ENCODE assay signal across 8 cellular contexts in genomic region chr2:191869178-191869577, GRCh38. TPM values are rescaled to one million over a fixed set of nuclear protein-coding genes. Genes with fewer than 3 reads are reported as not detected.
DNase-seq lines count a peak whose midpoint lies in the region; ATAC-seq and TF ChIP-seq lines count a peak whose summit lies in the region.

No MANE protein-coding gene starts in this region.

- H3K4me3 Mint-ChIP-seq in natural killer cell (no peak overlapping the region), T-cell (no peak overlapping the region)

- POLR2A ChIA-PET in A673 (lab: Charles Lee; ENCODE audit: low non-redundant PET): interaction anchor here (0.6 kb wide), 1 partner anchor 81 kb away, joined by 5 read pairs; no protein-coding TSS in a partner anchor
- POLR2A ChIA-PET in T-cell (lab: Charles Lee): no interaction called here

- no peak overlapping the region for H3K4me3 ChIP-seq in A673 (ENCODE audit: low read depth, low read length, poor library complexity, severe bottlenecking)
- no peak overlapping the region for H3K4me3 ChIP-seq in foreskin fibroblast (ENCODE audit: low read depth in 1 of 2, low read length in 2 of 2)

- DNase-seq in A673 (ENCODE audit: low spot score) (peak; percentile 66), NCI-H748 (lab: John Stamatoyannopoulos, UW; ENCODE audit: unreplicated experiment) (peak; percentile 98), foreskin fibroblast (peak; percentile 29 to 65), natural killer cell (no peak), KG1 (lab: John Stamatoyannopoulos, UW) (no peak), T-cell (no peak)
- DNase-seq in stimulated activated naive CD8-positive, alpha-beta T cell treated with anti-CD3 and anti-CD28 coated beads, Interleukin-15, Interleukin-2, amounts not matched to agents 100 U/mL and 50 U/mL, for 24 hours: no peak

- CTCF ChIA-PET in A673 (lab: Charles Lee) (interaction anchor here (1.1 to 4.4 kb wide), 2 partner anchors 293 to 1715 kb away, joined by 3 to 62 read pairs; no protein-coding TSS in a partner anchor), T-cell (lab: Charles Lee) (interaction anchor here in 1 of 2 donors (0.6 kb wide), 1 partner anchor 269 kb away, joined by 3 read pairs; no protein-coding TSS in a partner anchor)

- no peak overlapping the region for H3K27ac Mint-ChIP-seq in natural killer cell
- H3K27ac Mint-ChIP-seq in T-cell: no peak overlapping the region

- BruUV-seq in A673 (replicated peaks; lab: Mats Ljungman, UMichigan): no TSS peak

- no peaks in the 10 kb centered on the region for H3K9me3 ChIP-seq in A673 (ENCODE audit: low read depth, low read length, poor library complexity, severe bottlenecking)

- no peak overlapping the region for H3K27ac ChIP-seq in A673 (ENCODE audit: low read depth, low read length, poor library complexity, severe bottlenecking)

- H3K27me3 Mint-ChIP-seq in natural killer cell (ENCODE audit: low read depth in 2 of 2): peaks cover 0 to 18% of the 10 kb centered on the region in 2 donors
- peaks cover 9 to 14% of the 10 kb centered on the region in 2 donors for H3K27me3 Mint-ChIP-seq in T-cell

- H3K4me1 Mint-ChIP-seq in natural killer cell (no peaks in the 10 kb centered on the region), T-cell (no peaks in the 10 kb centered on the region)

- TF ChIP-seq CTCF in A673 (conservative IDR thresholded peaks at IDR 0.05; ENCODE audit: low read depth, low read length) (peak; percentile 63), foreskin fibroblast (IDR thresholded peaks at IDR 0.05; ENCODE audit: low read depth, low read length) (peak; percentile 29), natural killer cell (IDR thresholded peaks at IDR 0.05) (no peak)

- H3K27me3 ChIP-seq in A673 (replicated peaks; ENCODE audit: insufficient read depth, low read depth, low read length, poor library complexity): no peaks in the 10 kb centered on the region

- peaks cover 18% of the 10 kb centered on the region for H3K4me1 ChIP-seq in A673 (ENCODE audit: insufficient read depth, low read length, poor library complexity, severe bottlenecking)

- intact Hi-C loops in A673 (cut with micrococcal nuclease; ENCODE audit: unreplicated experiment) (loop anchor here (1.0 to 10.0 kb wide), 2 partner anchors 293 to 304 kb away; no protein-coding TSS in a partner anchor), natural killer cell (cut with micrococcal nuclease) (no loop called here)

- no peaks in the 10 kb centered on the region for H3K9me3 Mint-ChIP-seq in natural killer cell
- H3K9me3 Mint-ChIP-seq in T-cell: no peaks in the 10 kb centered on the region

- no peaks in the 10 kb centered on the region for H3K36me3 Mint-ChIP-seq in natural killer cell
- no peaks in the 10 kb centered on the region for H3K36me3 Mint-ChIP-seq in T-cell

- H3K36me3 ChIP-seq in A673 (ENCODE audit: insufficient read depth, low read length, poor library complexity, severe bottlenecking): no peaks in the 10 kb centered on the region

- ATAC-seq in GM18867 (IDR thresholded peaks at IDR 0.05; ENCODE audit: unreplicated experiment) (peak; percentile 83), natural killer cell (no peak), T-cell (replicated peaks in 1 of 4) (no peak)
- no peak for ATAC-seq in stimulated activated naive CD8-positive, alpha-beta T cell treated with anti-CD3 and anti-CD28 coated beads, Interleukin-15, Interleukin-2, amounts not matched to agents 100 U/mL and 50 U/mL, for 24 hours

RNA-seq across cellular contexts. Expression of gene CAVIN2, which starts 22.3 kb away (rescaled TPM):
- total RNA-seq in A673 (2021) (0.09 and 0.28 TPM in 2 replicates), natural killer cell (10 to 100 TPM in 1 of 3 donors, 1 to 10 TPM in 2; 1.9 to 23.7 (median 9.9) TPM), T-cell (1 to 10 TPM in 1 of 5 donors, under 1 TPM in 4; 0.26 to 2.7 (median 0.40) TPM)

Comparison
In these comparisons a context has a peak if more than half of its experiments do, and no peak if none do; other contexts are left out.
1. DNase-seq: peak in A673 (single experiment), NCI-H748 (single experiment) and foreskin fibroblast (2 of 2); none in natural killer cell (single experiment), stimulated activated naive CD8-positive, alpha-beta T cell treated with anti-CD3 and anti-CD28 coated beads, Interleukin-15, Interleukin-2, amounts not matched to agents 100 U/mL and 50 U/mL, for 24 hours (single experiment), KG1 (single experiment) and T-cell (0 of 34).